8 cellular contexts compared by ENCODE assay signal in the genomic region with DNA sequence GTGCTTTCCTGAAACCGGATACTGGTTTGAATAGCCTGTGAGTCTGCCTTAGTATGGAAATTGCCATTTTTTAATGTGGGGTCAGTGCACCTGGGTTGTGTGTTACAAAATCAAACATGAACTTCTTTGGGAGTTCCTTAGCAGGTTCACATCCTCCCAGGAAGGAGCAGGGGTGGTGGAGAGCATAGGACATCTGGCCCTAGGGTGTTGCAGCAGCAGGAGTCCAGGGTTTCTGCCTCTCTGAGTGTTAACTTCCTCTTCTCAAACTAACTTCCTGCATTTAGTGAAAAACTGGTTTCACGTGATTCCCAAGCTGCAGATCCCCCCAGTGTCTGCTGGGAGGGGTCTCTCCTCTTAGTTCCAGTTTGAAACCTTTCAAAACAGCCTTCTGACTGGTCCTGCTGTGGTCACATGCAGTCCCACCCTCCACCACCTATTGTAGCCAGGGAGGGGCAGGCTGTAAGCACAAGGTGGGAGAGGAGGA. TPM values are rescaled to one million over a fixed set of nuclear protein-coding genes. Genes with fewer than 3 reads are reported as not detected.
DNase-seq lines count a peak whose midpoint lies in the region; ATAC-seq and TF ChIP-seq lines count a peak whose summit lies in the region.

No MANE protein-coding gene starts in this region.

- DNase-seq in Ammon's horn (ENCODE audit: low spot score) = peak; percentile 68
- peak; percentile 13 for DNase-seq in GM20000 (ENCODE audit: low spot score)
- DNase-seq in SKM-1 (lab: John Stamatoyannopoulos, UW; ENCODE audit: unreplicated experiment) = peak; percentile 91
- DNase-seq in left colon = peak; percentile 27 to 31
- DNase-seq in T-helper 9 cell = no peak
- DNase-seq in GM13977 (ENCODE audit: low spot score) = no peak

- TF ChIP-seq CTCF in GM20000 (IDR thresholded peaks at IDR 0.05; ENCODE audit: extremely low read depth, missing control alignments) (no peak), GM13977 (IDR thresholded peaks at IDR 0.05; ENCODE audit: extremely low read depth, insufficient read depth, missing control alignments) (no peak)

- ATAC-seq in left colon (peak; percentile 61), GM18517 (IDR thresholded peaks at IDR 0.05; ENCODE audit: unreplicated experiment) (no peak), GM18520 (IDR thresholded peaks at IDR 0.05; ENCODE audit: unreplicated experiment) (no peak)

- intact Hi-C loops in left colon (cut with DNase I, micrococcal nuclease) = loop anchor here in 1 of 2 donors (10.0 kb wide), 1 partner anchor 922 kb away; a partner anchor contains a TSS

- in situ Hi-C loops in GM13977 (cut with MboI; ENCODE audit: low pct_unique_long_range_greater_than_20kb, low sequenced_read_pairs, unreplicated experiment) = loop anchor here (10.0 to 25.0 kb wide), 2 partner anchors 829 to 942 kb away; no protein-coding TSS in a partner anchor

RNA-seq across cellular contexts. Expression of a gene that starts 7.2 kb away (rescaled TPM):
- total RNA-seq in left colon = 10 to 100 TPM; 21.1 to 26.0 TPM

Comparison
In these comparisons a context has a peak if more than half of its experiments do, and no peak if none do; other contexts are left out.
1. DNase-seq: peak in Ammon's horn (single experiment), GM20000 (single experiment), SKM-1 (single experiment) and left colon (2 of 2); none in T-helper 9 cell (single experiment) and GM13977 (single experiment).